Comparison of ENCODE assay signal across 5 cellular contexts in genomic region chr21:6104546-6104945, GRCh38.
DNase-seq lines count a peak whose midpoint lies in the region; ATAC-seq, FAIRE-seq and TF ChIP-seq lines count a peak whose summit lies in the region.
"Not testable (repeated sequence)": the region's sequence is repeated elsewhere in the genome, so short reads cannot be mapped to it uniquely, and the experiment has no call there.

No MANE protein-coding gene starts in this region.

- POLR2A ChIA-PET in GM12878 (lab: Charles Lee): not testable (repeated sequence)

- in situ Hi-C loops in GM12878 (cut with MboI): not testable (repeated sequence)

- H3K9ac ChIP-seq in GM12878 (ENCODE audit: control insufficient read depth, insufficient read depth, low read length): not testable (repeated sequence)

- not testable (repeated sequence) for TF ChIP-seq POLR2A in GM12878 (IDR thresholded peaks at IDR 0.05; ENCODE audit: low read depth, low read length)

- peak; percentile 68 for ATAC-seq in GM12878
- ATAC-seq in effector memory CD8-positive, alpha-beta T cell (replicated peaks): peak; percentile 49
- ATAC-seq in natural killer cell: peak in 2 of 3 donors; percentile 34 to 44
- ATAC-seq in stimulated activated effector memory CD8-positive, alpha-beta T cell treated with anti-CD3 and anti-CD28 coated beads, Interleukin-12 subunit alpha, Interleukin-12 subunit beta, amount 100 ng/mL, for 72 hours: peak; percentile 58
- ATAC-seq in stimulated activated naive B cell treated with anti-CD40 and anti-IgM and Interleukin-4, amounts not matched to agents 10 μg/mL and 1 μg/mL and 100 μg/mL, for 72 hours (replicated peaks): peak; percentile 26 to 28

- H3K27me3 Mint-ChIP-seq in effector memory CD8-positive, alpha-beta T cell; natural killer cell (ENCODE audit: low read depth in 2 of 2); stimulated activated naive B cell treated with anti-CD40 and anti-IgM and Interleukin-4, amounts not matched to agents 10 μg/mL and 1 μg/mL and 100 μg/mL, for 72 hours: not testable (repeated sequence)

- H3K27ac ChIP-seq in GM12878 (ENCODE audit: control insufficient read depth, insufficient read depth): not testable (repeated sequence)

- H3K27me3 ChIP-seq in GM12878 (replicated peaks in 1 of 2; ENCODE audit: control insufficient read depth in 2 of 2, insufficient read depth in 2 of 2, low read length in 1 of 2): not testable (repeated sequence)

- RAD21 ChIA-PET in GM12878 (lab: Charles Lee; ENCODE audit: unreplicated experiment): not testable (repeated sequence)

- TF ChIP-seq CTCF in GM12878 (IDR thresholded peaks at IDR 0.05 in 2 of 3, conservative IDR thresholded peaks at IDR 0.05 in 1 of 3; ENCODE audit: control insufficient read depth in 2 of 3, extremely low read depth in 1 of 3, insufficient read depth in 1 of 3, low read depth in 3 of 3, low read length in 3 of 3); natural killer cell (IDR thresholded peaks at IDR 0.05): not testable (repeated sequence)

- not testable (repeated sequence) for FAIRE-seq in GM12878 (lab: Jason Lieb, UNC)

- H3K9me3 Mint-ChIP-seq in effector memory CD8-positive, alpha-beta T cell; natural killer cell; stimulated activated effector memory CD8-positive, alpha-beta T cell treated with anti-CD3 and anti-CD28 coated beads, Interleukin-12 subunit alpha, Interleukin-12 subunit beta, amount 100 ng/mL, for 72 hours; stimulated activated naive B cell treated with anti-CD40 and anti-IgM and Interleukin-4, amounts not matched to agents 10 μg/mL and 1 μg/mL and 100 μg/mL, for 72 hours: not testable (repeated sequence)

- H3K36me3 Mint-ChIP-seq in effector memory CD8-positive, alpha-beta T cell (ENCODE audit: insufficient read depth); natural killer cell; stimulated activated effector memory CD8-positive, alpha-beta T cell treated with anti-CD3 and anti-CD28 coated beads, Interleukin-12 subunit alpha, Interleukin-12 subunit beta, amount 100 ng/mL, for 72 hours; stimulated activated naive B cell treated with anti-CD40 and anti-IgM and Interleukin-4, amounts not matched to agents 10 μg/mL and 1 μg/mL and 100 μg/mL, for 72 hours: not testable (repeated sequence)

- H2AFZ ChIP-seq in GM12878 (ENCODE audit: control insufficient read depth, low read depth, low read length): not testable (repeated sequence)

- not testable (repeated sequence) for H4K20me1 ChIP-seq in GM12878 (ENCODE audit: control insufficient read depth, insufficient read depth)

- not testable (repeated sequence) for H3K79me2 ChIP-seq in GM12878 (ENCODE audit: control insufficient read depth, insufficient read depth, low read length)

- CTCF ChIA-PET in GM12878 (lab: Yijun Ruan, JAX): not testable (repeated sequence)

- not testable (repeated sequence) for BruUV-seq in GM12878 (replicated peaks; lab: Mats Ljungman, UMichigan)

- SMC1A ChIA-PET in GM12878 (lab: Charles Lee; ENCODE audit: uncharacterized antibody, unreplicated experiment): not testable (repeated sequence)

- H3K9me3 ChIP-seq in GM12878 (replicated peaks; ENCODE audit: control insufficient read depth, insufficient read depth, low read length): not testable (repeated sequence)

- H3K4me2 ChIP-seq in GM12878 (ENCODE audit: control insufficient read depth, insufficient read depth): not testable (repeated sequence)

- H3K4me1 Mint-ChIP-seq in effector memory CD8-positive, alpha-beta T cell (ENCODE audit: low read depth in 2 of 2); natural killer cell; stimulated activated effector memory CD8-positive, alpha-beta T cell treated with anti-CD3 and anti-CD28 coated beads, Interleukin-12 subunit alpha, Interleukin-12 subunit beta, amount 100 ng/mL, for 72 hours; stimulated activated naive B cell treated with anti-CD40 and anti-IgM and Interleukin-4, amounts not matched to agents 10 μg/mL and 1 μg/mL and 100 μg/mL, for 72 hours: not testable (repeated sequence)

- TF ChIP-seq EP300 in GM12878 (IDR thresholded peaks at IDR 0.05; ENCODE audit: borderline replicate concordance in 1 of 2, control insufficient read depth in 1 of 2, low read depth in 2 of 2, low read length in 2 of 2): not testable (repeated sequence)

- H3K4me3 ChIP-seq in GM12878: not testable (repeated sequence)

- H3K4me3 Mint-ChIP-seq in effector memory CD8-positive, alpha-beta T cell; natural killer cell; stimulated activated effector memory CD8-positive, alpha-beta T cell treated with anti-CD3 and anti-CD28 coated beads, Interleukin-12 subunit alpha, Interleukin-12 subunit beta, amount 100 ng/mL, for 72 hours; stimulated activated naive B cell treated with anti-CD40 and anti-IgM and Interleukin-4, amounts not matched to agents 10 μg/mL and 1 μg/mL and 100 μg/mL, for 72 hours: not testable (repeated sequence)

- WGBS in GM12878 (ENCODE audit: insufficient coverage, insufficient replicate concordance, low lambda C conversion rate, missing lambda C conversion rate): no CpG with 5 or more reads among the region's 8 CpGs

- H3K36me3 ChIP-seq in GM12878 (ENCODE audit: control insufficient read depth in 2 of 2, insufficient read depth in 2 of 2, low read length in 1 of 2): not testable (repeated sequence)

- DNase-seq in GM12878 (ENCODE audit: low read depth, low spot score); effector memory CD8-positive, alpha-beta T cell; natural killer cell; stimulated activated effector memory CD8-positive, alpha-beta T cell treated with anti-CD3 and anti-CD28 coated beads, Interleukin-12 subunit alpha, Interleukin-12 subunit beta, amount 100 ng/mL, for 72 hours (ENCODE audit: low spot score in 2 of 2); stimulated activated naive B cell treated with anti-CD40 and anti-IgM and Interleukin-4, amounts not matched to agents 10 μg/mL and 1 μg/mL and 100 μg/mL, for 72 hours: not testable (repeated sequence)

- intact Hi-C loops in GM12878 (cut with micrococcal nuclease; ENCODE audit: unreplicated experiment); natural killer cell (cut with micrococcal nuclease): not testable (repeated sequence)

- H3K27ac Mint-ChIP-seq in effector memory CD8-positive, alpha-beta T cell; natural killer cell; stimulated activated effector memory CD8-positive, alpha-beta T cell treated with anti-CD3 and anti-CD28 coated beads, Interleukin-12 subunit alpha, Interleukin-12 subunit beta, amount 100 ng/mL, for 72 hours; stimulated activated naive B cell treated with anti-CD40 and anti-IgM and Interleukin-4, amounts not matched to agents 10 μg/mL and 1 μg/mL and 100 μg/mL, for 72 hours: not testable (repeated sequence)

- TF ChIP-seq RAD21 in GM12878 (IDR thresholded peaks at IDR 0.05; ENCODE audit: insufficient read depth, low read depth, low read length): not testable (repeated sequence)

- H3K4me1 ChIP-seq in GM12878 (ENCODE audit: control insufficient read depth, insufficient read depth, low read length): not testable (repeated sequence)
